In the genomic region with DNA sequence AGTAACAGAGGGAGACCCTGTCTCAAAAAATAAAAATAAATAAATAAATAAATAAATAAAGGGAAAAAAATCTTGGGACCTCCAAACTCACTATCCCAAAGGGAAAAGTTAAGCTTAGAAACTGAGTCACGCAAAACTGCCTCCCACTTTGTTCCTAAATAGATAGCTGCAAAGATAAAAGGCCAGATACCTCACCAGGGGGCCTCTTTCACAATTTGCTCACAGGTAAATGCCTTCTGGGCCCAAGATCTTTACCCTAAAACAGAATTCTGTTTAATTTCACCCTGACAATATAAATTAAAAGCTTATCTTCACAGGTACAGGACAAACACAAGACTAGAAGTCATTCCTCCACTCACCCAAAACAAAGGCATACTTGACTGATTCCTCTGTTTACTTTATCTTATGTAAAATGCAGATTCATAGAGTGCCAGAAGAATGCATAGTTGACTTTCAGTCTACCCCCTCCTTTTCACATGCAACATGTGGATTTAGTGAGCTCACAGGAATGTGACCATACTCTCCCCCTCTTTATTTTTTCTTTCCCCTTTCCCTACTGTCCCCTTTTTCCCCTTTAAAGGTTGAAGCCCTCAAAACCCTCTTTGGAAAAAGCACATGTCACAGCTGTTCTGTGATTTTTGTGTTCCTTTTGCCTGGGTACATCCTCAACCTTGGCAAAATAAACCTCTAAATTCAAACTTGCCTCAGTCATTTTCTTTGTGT, we compare ENCODE assay signal across 17 cellular contexts. TPM values are rescaled to one million over a fixed set of nuclear protein-coding genes. Genes with fewer than 3 reads are reported as not detected.
DNase-seq lines count a peak whose midpoint lies in the region; ATAC-seq, FAIRE-seq and TF ChIP-seq lines count a peak whose summit lies in the region.
"Had no signal": no experiment of that assay in that cellular context is flagged by ENCODE, and none has a peak within 500 bp of the region (broad histone marks: within the 10 kb centered on the region; RNA-seq: fewer than 3 reads in every experiment).

No MANE protein-coding gene starts in this region.

- intact Hi-C loops in kidney (cut with DNase I), result no loop called here

- H3K36me3 ChIP-seq in NT2/D1 (ENCODE audit: insufficient read depth, insufficient read length, low read length) (no peaks in the 10 kb centered on the region), neutrophil (peaks cover 10% of the 10 kb centered on the region), kidney (ENCODE audit: control insufficient read depth in 1 of 2, insufficient read depth in 2 of 2, low read length in 2 of 2) (no peaks in the 10 kb centered on the region)
- H3K36me3 ChIP-seq: adrenal gland, BE2C had no signal

- no peaks in the 10 kb centered on the region for H3K4me1 Mint-ChIP-seq in activated T-helper 17 cell treated with anti-CD3 and anti-CD28 coated beads, Interleukin-2, amount 50 U/mL, for 72 hours

- no peaks in the 10 kb centered on the region for H3K9me3 ChIP-seq in NT2/D1 (ENCODE audit: insufficient read depth, low read length)
- no peaks in the 10 kb centered on the region for H3K9me3 ChIP-seq in neutrophil
- H3K9me3 ChIP-seq in kidney (ENCODE audit: control insufficient read depth in 1 of 2, low read length in 2 of 2), result no peaks in the 10 kb centered on the region
- H3K9me3 ChIP-seq: adrenal gland, BE2C, tibial nerve had no signal

- H3K9ac ChIP-seq in NT2/D1 (ENCODE audit: insufficient read length, low read depth) (peak overlapping the region; percentile 63), kidney (ENCODE audit: low read length in 2 of 2) (no peak overlapping the region)

- TF ChIP-seq CTCF in neutrophil (IDR thresholded peaks at IDR 0.05) (no peak), kidney (IDR thresholded peaks at IDR 0.05; ENCODE audit: borderline replicate concordance, extremely low read depth, insufficient read depth) (no peak)

- H3K27me3 Mint-ChIP-seq in activated T-helper 17 cell treated with anti-CD3 and anti-CD28 coated beads, Interleukin-2, amount 50 U/mL, for 72 hours, result no peaks in the 10 kb centered on the region

- ATAC-seq in GM21825 (IDR thresholded peaks at IDR 0.05; ENCODE audit: unreplicated experiment), result no peak
- ATAC-seq in activated T-helper 17 cell treated with anti-CD3 and anti-CD28 coated beads, Interleukin-2, amount 50 U/mL, for 72 hours (replicated peaks), result no peak

- no peak for FAIRE-seq in kidney (lab: Jason Lieb, UNC)
- FAIRE-seq: GM18507, small intestine had no signal

- no peaks in the 10 kb centered on the region for H3K36me3 Mint-ChIP-seq in activated T-helper 17 cell treated with anti-CD3 and anti-CD28 coated beads, Interleukin-2, amount 50 U/mL, for 72 hours (ENCODE audit: low read depth)

- peaks cover 3% of the 10 kb centered on the region for H3K4me1 ChIP-seq in NT2/D1 (ENCODE audit: insufficient read depth, insufficient read length)
- H3K4me1 ChIP-seq in neutrophil (ENCODE audit: control insufficient read depth in 1 of 2, insufficient read depth in 1 of 2, low read depth in 1 of 2, low read length in 1 of 2), result peaks cover 0 to 15% of the 10 kb centered on the region in 2 experiments
- H3K4me1 ChIP-seq in kidney (ENCODE audit: control insufficient read depth in 1 of 2, insufficient read depth in 1 of 2, low read depth in 1 of 2, low read length in 2 of 2), result no peaks in the 10 kb centered on the region
- H3K4me1 ChIP-seq: adrenal gland, BE2C had no signal

- H3K27ac ChIP-seq in neutrophil (peak overlapping the region; percentile 36), kidney (ENCODE audit: low read depth in 2 of 2, low read length in 2 of 2) (no peak overlapping the region), caudate nucleus (ENCODE audit: low read depth, low read length) (no peak overlapping the region)
- H3K27ac ChIP-seq: adrenal gland, tibial nerve had no signal

- H3K9me3 Mint-ChIP-seq in activated T-helper 17 cell treated with anti-CD3 and anti-CD28 coated beads, Interleukin-2, amount 50 U/mL, for 72 hours, result no peaks in the 10 kb centered on the region

- no peak overlapping the region for H3K27ac Mint-ChIP-seq in activated T-helper 17 cell treated with anti-CD3 and anti-CD28 coated beads, Interleukin-2, amount 50 U/mL, for 72 hours

- H3K4me3 Mint-ChIP-seq in activated T-helper 17 cell treated with anti-CD3 and anti-CD28 coated beads, Interleukin-2, amount 50 U/mL, for 72 hours, result no peak overlapping the region

- H3K4me3 ChIP-seq in NT2/D1 (ENCODE audit: insufficient read length, low read depth), result no peak overlapping the region
- no peak overlapping the region for H3K4me3 ChIP-seq in neutrophil (ENCODE audit: low read depth in 1 of 2, low read length in 1 of 2)
- H3K4me3 ChIP-seq in kidney (ENCODE audit: low read length in 2 of 2), result no peak overlapping the region
- H3K4me3 ChIP-seq: adrenal gland, tibial nerve had no signal

- DNase-seq in ELF-1 (ENCODE audit: low read depth, low spot score) (peak; percentile 56), NT2/D1 (ENCODE audit: low read depth, low spot score) (no peak), fibroblast of peridontal ligament (ENCODE audit: extremely low read depth) (peak; percentile 11), kidney (no peak), caudate nucleus (lab: John Stamatoyannopoulos, UW) (no peak)
- DNase-seq: activated CD8-positive, alpha-beta memory T cell treated with anti-CD3 and anti-CD28 coated beads for 24 hours; BE2C; head of caudate nucleus; NCI-H1048; RPMI8226 had no signal

- no peaks in the 10 kb centered on the region for H3K27me3 ChIP-seq in NT2/D1 (ENCODE audit: insufficient read depth, insufficient read length)
- no peaks in the 10 kb centered on the region for H3K27me3 ChIP-seq in neutrophil
- H3K27me3 ChIP-seq: adrenal gland, BE2C, tibial nerve had no signal

RNA-seq across cellular contexts. Expression of a gene that starts 23.4 kb away (rescaled TPM):
- total RNA-seq in kidney, result 58.5 TPM
- 12.8 TPM for polyA plus RNA-seq in kidney (ENCODE audit: insufficient read depth, low read depth, low replicate concordance)
- total RNA-seq in activated T-helper 17 cell treated with anti-CD3 and anti-CD28 coated beads, Interleukin-2, amount 50 U/mL, for 72 hours, result 10 to 100 TPM; 29.7 to 35.2 TPM

Comparison
In these comparisons a context has a peak if more than half of its experiments do, and no peak if none do; other contexts are left out.
1. DNase-seq: peak in ELF-1 (single experiment) and fibroblast of peridontal ligament (single experiment); none in NT2/D1 (single experiment), kidney (single experiment) and caudate nucleus (0 of 61).